ENCODE assay signal across 28 cellular contexts in genomic region chr22:24442352-24442744, GRCh38. TPM values are rescaled to one million over a fixed set of nuclear protein-coding genes. Genes with fewer than 3 reads are reported as not detected.
A peak's percentile ranks its signal among the peaks of the same experiment; 100 is the strongest.
DNase-seq lines count a peak whose midpoint lies in the region; ATAC-seq and TF ChIP-seq lines count a peak whose summit lies in the region.
"Had no signal": no experiment of that assay in that cellular context is flagged by ENCODE, and none has a peak within 500 bp of the region (broad histone marks: within the 10 kb centered on the region; RNA-seq: fewer than 3 reads in every experiment).

No MANE protein-coding gene starts in this region.

- no peaks in the 10 kb centered on the region for H3K36me3 Mint-ChIP-seq in natural killer cell treated with Interleukin-12 subunit alpha and Interleukin-12 subunit beta and Interleukin-15 and Interleukin-18, amount 100 ng/mL, for 72 hours
- no peaks in the 10 kb centered on the region for H3K36me3 Mint-ChIP-seq in natural killer cell

- H3K4me1 Mint-ChIP-seq in natural killer cell treated with Interleukin-12 subunit alpha and Interleukin-12 subunit beta and Interleukin-15 and Interleukin-18, amount 100 ng/mL, for 72 hours (ENCODE audit: low read depth in 2 of 2) = peaks cover 19 to 39% of the 10 kb centered on the region in 2 donors
- peaks cover 5 to 7% of the 10 kb centered on the region in 2 donors for H3K4me1 Mint-ChIP-seq in natural killer cell

- H3K27me3 ChIP-seq in RWPE2 (ENCODE audit: insufficient read depth, poor library complexity, severe bottlenecking) = no peaks in the 10 kb centered on the region
- H3K27me3 ChIP-seq: MG63, thyroid gland had no signal

- no peak for TF ChIP-seq CTCF in natural killer cell (IDR thresholded peaks at IDR 0.05)
- no peak for TF ChIP-seq CTCF in RWPE2 (IDR thresholded peaks at IDR 0.05; ENCODE audit: poor library complexity, severe bottlenecking)

- ATAC-seq in natural killer cell treated with Interleukin-12 subunit alpha and Interleukin-12 subunit beta and Interleukin-15 and Interleukin-18, amount 100 ng/mL, for 72 hours = no peak
- ATAC-seq in natural killer cell = no peak
- ATAC-seq in RWPE2 (ENCODE audit: low read depth) = no peak
- peak; percentile 8 for ATAC-seq in left ventricle myocardium superior
- no peak for ATAC-seq in GM19452 (IDR thresholded peaks at IDR 0.05; ENCODE audit: unreplicated experiment)
- ATAC-seq: K562; left colon; stimulated activated naive B cell treated with anti-CD40 and anti-IgM and Interleukin-4, amounts not matched to agents 10 μg/mL and 1 μg/mL and 100 μg/mL, for 72 hours had no signal

- no peak overlapping the region for H3K4me3 ChIP-seq in RWPE2 (ENCODE audit: severe bottlenecking)
- H3K4me3 ChIP-seq: K562, MG63, thyroid gland had no signal

- H3K27ac ChIP-seq in RWPE2 (ENCODE audit: poor library complexity, severe bottlenecking) = no peak overlapping the region
- H3K27ac ChIP-seq: RWPE1, thyroid gland had no signal

- no peaks in the 10 kb centered on the region for H3K9me3 ChIP-seq in RWPE2 (ENCODE audit: severe bottlenecking)
- H3K9me3 ChIP-seq: MG63, thyroid gland had no signal

- no peaks in the 10 kb centered on the region for H3K27me3 Mint-ChIP-seq in natural killer cell treated with Interleukin-12 subunit alpha and Interleukin-12 subunit beta and Interleukin-15 and Interleukin-18, amount 100 ng/mL, for 72 hours
- no peaks in the 10 kb centered on the region for H3K27me3 Mint-ChIP-seq in natural killer cell (ENCODE audit: low read depth in 2 of 2)
- H3K27me3 Mint-ChIP-seq: stimulated activated naive B cell treated with anti-CD40 and anti-IgM and Interleukin-4, amounts not matched to agents 10 μg/mL and 1 μg/mL and 100 μg/mL, for 72 hours had no signal

- no peaks in the 10 kb centered on the region for H3K36me3 ChIP-seq in RWPE2 (ENCODE audit: low read depth)
- H3K36me3 ChIP-seq: MG63, thyroid gland had no signal

- peak overlapping the region in 1 of 2 donors; percentile 67 for H3K27ac Mint-ChIP-seq in natural killer cell treated with Interleukin-12 subunit alpha and Interleukin-12 subunit beta and Interleukin-15 and Interleukin-18, amount 100 ng/mL, for 72 hours
- no peak overlapping the region for H3K27ac Mint-ChIP-seq in natural killer cell

- H3K4me3 Mint-ChIP-seq in natural killer cell treated with Interleukin-12 subunit alpha and Interleukin-12 subunit beta and Interleukin-15 and Interleukin-18, amount 100 ng/mL, for 72 hours = no peak overlapping the region
- no peak overlapping the region for H3K4me3 Mint-ChIP-seq in natural killer cell
- H3K4me3 Mint-ChIP-seq: stimulated activated naive B cell treated with anti-CD40 and anti-IgM and Interleukin-4, amounts not matched to agents 10 μg/mL and 1 μg/mL and 100 μg/mL, for 72 hours had no signal

- no peaks in the 10 kb centered on the region for H3K4me1 ChIP-seq in RWPE2 (ENCODE audit: insufficient read depth, poor library complexity, severe bottlenecking)
- H3K4me1 ChIP-seq: thyroid gland had no signal

- no peaks in the 10 kb centered on the region for H3K9me3 Mint-ChIP-seq in natural killer cell treated with Interleukin-12 subunit alpha and Interleukin-12 subunit beta and Interleukin-15 and Interleukin-18, amount 100 ng/mL, for 72 hours
- no peaks in the 10 kb centered on the region for H3K9me3 Mint-ChIP-seq in natural killer cell
- H3K9me3 Mint-ChIP-seq: stimulated activated naive B cell treated with anti-CD40 and anti-IgM and Interleukin-4, amounts not matched to agents 10 μg/mL and 1 μg/mL and 100 μg/mL, for 72 hours had no signal

- intact Hi-C loops in natural killer cell (cut with micrococcal nuclease) (no loop called here), left ventricle myocardium superior (cut with micrococcal nuclease) (no loop called here)

- peak; percentile 20 for DNase-seq in natural killer cell treated with Interleukin-12 subunit alpha and Interleukin-12 subunit beta and Interleukin-15 and Interleukin-18, amount 100 ng/mL, for 72 hours (ENCODE audit: low spot score)
- no peak for DNase-seq in natural killer cell
- DNase-seq in RWPE2 (ENCODE audit: low spot score) = peak; percentile 27
- DNase-seq in left ventricle myocardium superior = no peak
- no peak for DNase-seq in SW480 (ENCODE audit: low spot score)
- no peak for DNase-seq in activated CD4-positive, alpha-beta T cell treated with anti-CD3 and anti-CD28 coated beads, Interleukin-2, amount 50 U/mL, for 4 hours
- DNase-seq: activated CD4-positive, alpha-beta T cell treated with anti-CD3 and anti-CD28 coated beads, Interleukin-2, amount 50 U/mL, for 1 hour; activated CD8-positive, alpha-beta memory T cell treated with anti-CD3 and anti-CD28 coated beads, Interleukin-2, amount 50 U/mL, for 4 hours; cerebellar nuclear complex; GDM1; GOT3; left colon; mesenchymal stem cell; MG63; NCI-H1417; NCI-H2081 treated with DMSO at 0.1 percent for 48 hours; NCI-H774; stimulated activated CD4-positive, alpha-beta T cell treated with anti-CD3 and anti-CD28 coated beads, Interleukin-4, amount 100 ng/mL, for 1 hour; stimulated activated naive B cell treated with anti-CD40 and anti-IgM and Interleukin-4, amounts not matched to agents 10 μg/mL and 1 μg/mL and 100 μg/mL, for 72 hours; T1000; thyroid gland had no signal

RNA-seq across cellular contexts. Expression of gene ADORA2A, which starts 14.9 kb away (rescaled TPM):
- total RNA-seq in natural killer cell treated with Interleukin-12 subunit alpha and Interleukin-12 subunit beta and Interleukin-15 and Interleukin-18, amount 100 ng/mL, for 72 hours = 10 to 100 TPM; 29.0 to 81.6 TPM
- total RNA-seq in natural killer cell (10 to 100 TPM; 11.0 to 15.0 (median 11.7) TPM), left ventricle myocardium superior (4.1 TPM)
- total RNA-seq: epithelial cell of proximal tubule had no signal

RNA-seq across cellular contexts. Expression of gene UPB1, which starts 52.8 kb away (rescaled TPM):
- 1 to 10 TPM in 1 of 2 donors, under 1 TPM in 1; 0.84 to 1.9 TPM for total RNA-seq in natural killer cell treated with Interleukin-12 subunit alpha and Interleukin-12 subunit beta and Interleukin-15 and Interleukin-18, amount 100 ng/mL, for 72 hours
- 1 to 10 TPM in 1 of 3 donors, under 1 TPM in 2; 0.33 to 1.6 (median 0.50) TPM for total RNA-seq in natural killer cell
- total RNA-seq in left ventricle myocardium superior = 0.97 TPM
- total RNA-seq: epithelial cell of proximal tubule, HT-29, myocyte, renal cortical epithelial cell, thyroid gland had no signal

Comparison
In these comparisons a context has a peak if more than half of its experiments do, and no peak if none do; other contexts are left out.
1. DNase-seq: peak in natural killer cell treated with Interleukin-12 subunit alpha and Interleukin-12 subunit beta and Interleukin-15 and Interleukin-18, amount 100 ng/mL, for 72 hours (single experiment) and RWPE2 (single experiment); none in natural killer cell (single experiment), left ventricle myocardium superior (single experiment), SW480 (single experiment) and activated CD4-positive, alpha-beta T cell treated with anti-CD3 and anti-CD28 coated beads, Interleukin-2, amount 50 U/mL, for 4 hours (0 of 2).